In the genomic region with DNA sequence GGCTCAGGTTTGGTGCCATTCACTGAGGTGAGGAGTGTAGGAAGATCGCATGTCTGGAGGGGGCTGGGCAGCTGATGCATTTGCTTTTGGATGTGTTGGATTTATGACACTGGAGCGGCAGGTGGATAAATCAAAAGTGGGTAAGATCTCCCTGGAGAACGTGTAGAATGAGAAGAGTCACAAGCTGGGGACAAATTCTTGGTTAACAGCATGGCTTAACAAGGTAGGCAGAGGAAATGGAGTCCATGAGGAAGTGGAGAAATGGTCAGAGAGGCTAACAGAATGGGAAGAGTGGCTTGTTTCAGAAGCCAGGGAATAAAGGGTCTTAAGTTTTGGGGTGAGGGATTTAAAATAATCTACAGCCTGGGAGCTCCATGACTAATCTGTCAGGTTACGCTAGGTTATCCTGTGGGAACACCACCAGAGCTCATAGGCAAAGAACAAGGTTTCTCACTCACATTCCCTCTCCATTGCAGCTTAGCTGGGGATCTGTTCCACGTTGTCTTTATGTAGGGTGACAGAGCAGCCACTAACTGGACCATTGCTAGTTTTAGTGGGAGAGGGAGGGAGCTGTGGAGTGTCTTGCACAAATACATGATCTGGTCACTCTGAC, we compare ENCODE assay signal across 24 cellular contexts. TPM values are rescaled to one million over a fixed set of nuclear protein-coding genes. Genes with fewer than 3 reads are reported as not detected.
DNase-seq lines count a peak whose midpoint lies in the region; ATAC-seq, FAIRE-seq and TF ChIP-seq lines count a peak whose summit lies in the region.
"Had no signal": no experiment of that assay in that cellular context is flagged by ENCODE, and none has a peak within 500 bp of the region (broad histone marks: within the 10 kb centered on the region; RNA-seq: fewer than 3 reads in every experiment).

No MANE protein-coding gene starts in this region.

- intact Hi-C loops in GM12878 (cut with micrococcal nuclease; ENCODE audit: unreplicated experiment) (no loop called here), left lung (cut with DNase I) (no loop called here)

- no peak overlapping the region for H4K5ac ChIP-seq in H9 (ENCODE audit: insufficient read length, low read depth, low read length)

- ATAC-seq in SK-N-SH treated with all-trans-retinoic acid at 6 μM for 48 hours (no peak), GM12878 (no peak), left lung (no peak)
- ATAC-seq: Panc1 had no signal

- no peak overlapping the region for H3T11ph ChIP-seq in H9 (ENCODE audit: low read length)

- H3K23me2 ChIP-seq in H9 (ENCODE audit: insufficient read length, low read depth, low read length, poor library complexity, severe bottlenecking) = no peaks in the 10 kb centered on the region

- no peak overlapping the region for H4K91ac ChIP-seq in H9 (ENCODE audit: insufficient read length, low read depth, low read length)

- no peak for TF ChIP-seq RAD21 in SK-N-SH (IDR thresholded peaks at IDR 0.05; ENCODE audit: low read length)
- TF ChIP-seq RAD21 in GM12878 (IDR thresholded peaks at IDR 0.05; ENCODE audit: insufficient read depth, low read depth, low read length) = no peak

- no peak overlapping the region for H2BK5ac ChIP-seq in H9 (ENCODE audit: insufficient read length, low read length)

- no peak overlapping the region for H4K8ac ChIP-seq in H9 (replicated peaks; ENCODE audit: insufficient read length, low read depth, low read length)

- H2BK15ac ChIP-seq in H9 (ENCODE audit: low read depth, low read length) = no peak overlapping the region

- H2AFZ ChIP-seq in SK-N-SH (ENCODE audit: low read depth) = no peak overlapping the region
- no peak overlapping the region for H2AFZ ChIP-seq in H9 (ENCODE audit: low read length)
- H2AFZ ChIP-seq in GM12878 (ENCODE audit: control insufficient read depth, low read depth, low read length) = no peak overlapping the region

- H3K9ac ChIP-seq in SK-N-SH (no peak overlapping the region), H9 (ENCODE audit: extremely low read depth, insufficient read length, low read length) (no peak overlapping the region), GM12878 (ENCODE audit: control insufficient read depth, insufficient read depth, low read length) (no peak overlapping the region)
- H3K9ac ChIP-seq: BLaER1 treated with 17β-estradiol and CSF1 and Interleukin-3, amounts not matched to agents 10 nM and 100 nM had no signal

- no peaks in the 10 kb centered on the region for H3K27me3 Mint-ChIP-seq in H9 (ENCODE audit: low read depth)
- peaks cover 5% of the 10 kb centered on the region for H3K27me3 Mint-ChIP-seq in nephron progenitor cell (ENCODE audit: low read depth, poor library complexity)
- H3K27me3 Mint-ChIP-seq: CD4-positive, alpha-beta memory T cell had no signal

- H3K27ac Mint-ChIP-seq in H9 (peak overlapping the region; percentile 4 to 17 (median 8); a peak in 3 of 7 replicates), nephron progenitor cell (peak overlapping the region; percentile 32)
- H3K27ac Mint-ChIP-seq: HFFc6 had no signal

- CTCF ChIA-PET in SK-N-SH (lab: Yijun Ruan, JAX) = no interaction called here
- CTCF ChIA-PET in GM12878 (lab: Yijun Ruan, JAX) = no interaction called here

- in situ Hi-C loops in GM12878 (cut with MboI) = no loop called here

- no peaks in the 10 kb centered on the region for H4K20me1 ChIP-seq in SK-N-SH (ENCODE audit: insufficient read depth)
- no peaks in the 10 kb centered on the region for H4K20me1 ChIP-seq in H9 (ENCODE audit: control insufficient read depth, insufficient read depth, insufficient read length)
- H4K20me1 ChIP-seq in GM12878 (ENCODE audit: control insufficient read depth, insufficient read depth) = no peaks in the 10 kb centered on the region

- RAD21 ChIA-PET in GM12878 (lab: Charles Lee; ENCODE audit: unreplicated experiment) = no interaction called here

- no peaks in the 10 kb centered on the region for H3K9me3 ChIP-seq in SK-N-SH
- no peaks in the 10 kb centered on the region for H3K9me3 ChIP-seq in H9 (ENCODE audit: control insufficient read depth, low read depth, low read length)
- H3K9me3 ChIP-seq in GM12878 (replicated peaks; ENCODE audit: control insufficient read depth, insufficient read depth, low read length) = no peaks in the 10 kb centered on the region
- H3K9me3 ChIP-seq in left lung = no peaks in the 10 kb centered on the region
- H3K9me3 ChIP-seq: BLaER1 treated with 17β-estradiol and CSF1 and Interleukin-3, amounts not matched to agents 10 nM and 100 nM had no signal

- H3K79me2 ChIP-seq in SK-N-SH (ENCODE audit: insufficient read depth) (no peaks in the 10 kb centered on the region), H9 (ENCODE audit: insufficient read depth, low read length) (no peaks in the 10 kb centered on the region), GM12878 (ENCODE audit: control insufficient read depth, insufficient read depth, low read length) (no peaks in the 10 kb centered on the region)

- H3K36me3 Mint-ChIP-seq in H9 (ENCODE audit: insufficient read depth in 1 of 3, low read depth in 3 of 3) = peaks cover 26 to 59% (median 46%) of the 10 kb centered on the region in 3 experiments; a peak in 6 of 7 replicates
- H3K36me3 Mint-ChIP-seq in nephron progenitor cell (ENCODE audit: low read depth) = peaks cover 41% of the 10 kb centered on the region

- H3K9me3 Mint-ChIP-seq in H9 (no peaks in the 10 kb centered on the region), nephron progenitor cell (no peaks in the 10 kb centered on the region)
- H3K9me3 Mint-ChIP-seq: CD4-positive, alpha-beta memory T cell; HFFc6 had no signal

- H3F3A ChIP-seq in SK-N-SH (replicated peaks; ENCODE audit: insufficient read depth) = no peaks in the 10 kb centered on the region

- FAIRE-seq in GM12878 (lab: Jason Lieb, UNC) = no peak
- FAIRE-seq: G401.6, GM19239 had no signal

- TF ChIP-seq CTCF in SK-N-SH (IDR thresholded peaks at IDR 0.05) (no peak), H9 (conservative IDR thresholded peaks at IDR 0.05) (no peak), GM12878 (IDR thresholded peaks at IDR 0.05 in 2 of 3, conservative IDR thresholded peaks at IDR 0.05 in 1 of 3; ENCODE audit: control insufficient read depth in 2 of 3, extremely low read depth in 1 of 3, insufficient read depth in 1 of 3, low read depth in 3 of 3, low read length in 3 of 3) (no peak), nephron progenitor cell (IDR thresholded peaks at IDR 0.05) (no peak), left lung (IDR thresholded peaks at IDR 0.05) (no peak)

- WGBS in SK-N-SH (ENCODE audit: low lambda C conversion rate) = 80% methylated on average over 5 of the region's 5 CpGs
- no CpG with 5 or more reads among the region's 5 CpGs for WGBS in H9 (ENCODE audit: extremely low coverage, insufficient read length, low lambda C conversion rate)
- 89% methylated on average over 5 of the region's 5 CpGs for WGBS in GM12878 (ENCODE audit: insufficient coverage, insufficient replicate concordance, low lambda C conversion rate, missing lambda C conversion rate)

- no peak overlapping the region for H2AK5ac ChIP-seq in H9 (ENCODE audit: insufficient read length, low read length)

- no peak for TF ChIP-seq EP300 in SK-N-SH (IDR thresholded peaks at IDR 0.05; ENCODE audit: borderline replicate concordance in 1 of 2, low read depth in 1 of 2, low read length in 1 of 2)
- no peak for TF ChIP-seq EP300 in GM12878 (IDR thresholded peaks at IDR 0.05; ENCODE audit: borderline replicate concordance in 1 of 2, control insufficient read depth in 1 of 2, low read depth in 2 of 2, low read length in 2 of 2)

- no peak overlapping the region for H3K4ac ChIP-seq in H9 (ENCODE audit: low read depth, low read length)

- POLR2A ChIA-PET in SK-N-SH (lab: Yijun Ruan, JAX) = interaction anchor here (1.0 kb wide), 1 partner anchor 8 kb away, joined by 3 read pairs; no protein-coding TSS in a partner anchor
- POLR2A ChIA-PET in GM12878 (lab: Charles Lee) = interaction anchor here (0.6 to 1.3 kb wide), 2 partner anchors 11 to 402 kb away, joined by 4 read pairs; no protein-coding TSS in a partner anchor

- H2BK120ac ChIP-seq in H9 (ENCODE audit: low read depth, low read length, poor library complexity, severe bottlenecking) = no peak overlapping the region

- SMC1A ChIA-PET in GM12878 (lab: Charles Lee; ENCODE audit: uncharacterized antibody, unreplicated experiment) = no interaction called here

- no peak overlapping the region for H3K56ac ChIP-seq in H9 (ENCODE audit: insufficient read length, low read depth, low read length)

- DNase-seq in SK-N-SH (no peak), H9 (no peak), GM12878 (ENCODE audit: low read depth, low spot score) (no peak), nephron progenitor cell (no peak), NCI-H1092 treated with DMSO at 0.1 percent for 48 hours (lab: John Stamatoyannopoulos, UW) (no peak), hippocampal formation (lab: John Stamatoyannopoulos, UW) (no peak), left lung (no peak)
- DNase-seq: 8988T; Calu3; CD4-positive, alpha-beta memory T cell; DMS153; H7; HFFc6; Kasumi-1; NCI-H1417; NCI-H187; NCI-H446 treated with DMSO at 0.1 percent for 48 hours; NCI-H69; SIG-M5 had no signal

- peaks cover 0 to 23% of the 10 kb centered on the region in 2 experiments; a peak in 2 of 4 replicates for H3K4me1 ChIP-seq in SK-N-SH (ENCODE audit: control insufficient read depth in 1 of 2, insufficient read depth in 2 of 2, low read depth in 1 of 2, low read length in 1 of 2)
- H3K4me1 ChIP-seq in H9 (ENCODE audit: insufficient read depth, low read length) = peaks cover 3% of the 10 kb centered on the region; the same call in 1 of the 2 replicates
- no peaks in the 10 kb centered on the region for H3K4me1 ChIP-seq in GM12878 (ENCODE audit: control insufficient read depth, insufficient read depth, low read length)
- no peaks in the 10 kb centered on the region for H3K4me1 ChIP-seq in left lung

- no peaks in the 10 kb centered on the region for H3K27me3 ChIP-seq in SK-N-SH (ENCODE audit: insufficient read depth)
- H3K27me3 ChIP-seq in H9 (ENCODE audit: insufficient read depth, low read length) = no peaks in the 10 kb centered on the region
- H3K27me3 ChIP-seq in GM12878 (replicated peaks in 1 of 2; ENCODE audit: control insufficient read depth in 2 of 2, insufficient read depth in 2 of 2, low read length in 1 of 2) = no peaks in the 10 kb centered on the region
- no peaks in the 10 kb centered on the region for H3K27me3 ChIP-seq in left lung
- H3K27me3 ChIP-seq: BLaER1 treated with 17β-estradiol and CSF1 and Interleukin-3, amounts not matched to agents 10 nM and 100 nM had no signal

- no peak overlapping the region for H3K23ac ChIP-seq in H9 (ENCODE audit: insufficient read length, low read depth, low read length)

- no peak overlapping the region for H3K14ac ChIP-seq in H9 (ENCODE audit: insufficient read depth, low read length)

- H3K4me1 Mint-ChIP-seq in H9 = peaks cover 3 to 10% of the 10 kb centered on the region in 2 experiments; a peak in 2 of 4 replicates
- peaks cover 34% of the 10 kb centered on the region for H3K4me1 Mint-ChIP-seq in nephron progenitor cell

- H2BK12ac ChIP-seq in H9 (ENCODE audit: insufficient read length, low read depth, low read length) = no peak overlapping the region

- no peak for TF ChIP-seq POLR2A in GM12878 (IDR thresholded peaks at IDR 0.05; ENCODE audit: low read depth, low read length)

- H3K4me3 ChIP-seq in SK-N-SH (ENCODE audit: low read depth in 2 of 2, low read length in 1 of 2) = no peak overlapping the region
- H3K4me3 ChIP-seq in GM12878 = no peak overlapping the region
- no peak overlapping the region for H3K4me3 ChIP-seq in left lung
- H3K4me3 ChIP-seq: BLaER1 treated with 17β-estradiol and CSF1 and Interleukin-3, amounts not matched to agents 10 nM and 100 nM had no signal

- H3K4me3 Mint-ChIP-seq in H9 = no peak overlapping the region
- no peak overlapping the region for H3K4me3 Mint-ChIP-seq in nephron progenitor cell
- H3K4me3 Mint-ChIP-seq: HFFc6 had no signal

- H3K27ac ChIP-seq in SK-N-SH (ENCODE audit: low read depth in 2 of 2, low read length in 1 of 2) (peak overlapping the region in 1 of 2 experiments; percentile 58; a peak in 2 of 4 replicates), H9 (ENCODE audit: insufficient read length, low read depth, low read length) (no peak overlapping the region), GM12878 (ENCODE audit: control insufficient read depth, insufficient read depth) (no peak overlapping the region), left lung (no peak overlapping the region)
- H3K27ac ChIP-seq: BLaER1 treated with 17β-estradiol and CSF1 and Interleukin-3, amounts not matched to agents 10 nM and 100 nM had no signal

- H2BK20ac ChIP-seq in H9 (ENCODE audit: low read depth, low read length, poor library complexity, severe bottlenecking) = no peak overlapping the region

- BruUV-seq in GM12878 (replicated peaks; lab: Mats Ljungman, UMichigan) = no TSS peak

- no peaks in the 10 kb centered on the region for H3K79me1 ChIP-seq in H9 (ENCODE audit: insufficient read depth, low read depth, low read length, poor library complexity, severe bottlenecking)

- H3K36me3 ChIP-seq in SK-N-SH (replicated peaks in 1 of 2; ENCODE audit: control insufficient read depth in 1 of 2, insufficient read depth in 2 of 2, low read length in 1 of 2) (peaks cover 44 to 48% of the 10 kb centered on the region in 2 experiments), GM12878 (ENCODE audit: control insufficient read depth in 2 of 2, insufficient read depth in 2 of 2, low read length in 1 of 2) (peaks cover 7 to 15% of the 10 kb centered on the region in 2 experiments), left lung (peaks cover 0 to 68% of the 10 kb centered on the region in 2 donors)

- H3K18ac ChIP-seq in H9 (ENCODE audit: insufficient read length, low read depth, low read length) = no peak overlapping the region

- H3K9me2 ChIP-seq in SK-N-SH = no peaks in the 10 kb centered on the region

- H3K4me2 ChIP-seq in SK-N-SH = no peak overlapping the region
- no peak overlapping the region for H3K4me2 ChIP-seq in H9 (ENCODE audit: insufficient read depth, insufficient read length, low read length)
- H3K4me2 ChIP-seq in GM12878 (ENCODE audit: control insufficient read depth, insufficient read depth) = no peak overlapping the region
- H3K4me2 ChIP-seq: BLaER1 treated with 17β-estradiol and CSF1 and Interleukin-3, amounts not matched to agents 10 nM and 100 nM had no signal

RNA-seq across cellular contexts. Expression of a gene that starts 12.8 kb away (rescaled TPM):
- 26.1 and 35.1 TPM in 2 replicates for polyA plus RNA-seq in SK-N-SH (2012; rRNA removed)
- polyA plus RNA-seq in SK-N-SH (2012; cell fraction: cytosol; rRNA removed) = 36.5 and 40.7 TPM in 2 replicates
- polyA plus RNA-seq in SK-N-SH (2012; cell fraction: nucleus; rRNA removed) = 12.2 and 16.9 TPM in 2 replicates
- 96.1 and 102 TPM in 2 replicates for total RNA-seq in H9 (2021)
- total RNA-seq in GM12878 (2013; cell fraction: nucleolus; rRNA removed) = 26.6 and 33.4 TPM in 2 replicates
- 45.6 and 56.0 TPM in 2 replicates for total RNA-seq in GM12878 (2014; rRNA removed)
- total RNA-seq in GM12878 (2014; rRNA removed; fragmentation: Illumina TruSeq; extraction: Trizol) = 50.8 and 55.4 TPM in 2 replicates
- 58.3 and 61.4 TPM in 2 replicates for total RNA-seq in GM12878 (2021)
- 23.5 TPM for polyA plus RNA-seq in GM12878 (2011; ENCODE audit: low read depth)
- 56.9 and 76.0 TPM in 2 replicates for polyA plus RNA-seq in GM12878 (2011; rRNA removed)
- polyA plus RNA-seq in GM12878 (2011; cell fraction: cytosol; rRNA removed) = 31.8 and 39.5 TPM in 2 replicates
- 11.6 and 16.5 TPM in 2 replicates for polyA plus RNA-seq in GM12878 (2011; cell fraction: nucleus; rRNA removed)
- polyA plus RNA-seq in GM12878 (2012) = 28.1 and 34.0 TPM in 2 replicates
- polyA plus RNA-seq in GM12878 (2014; fragmentation: Illumina TruSeq; extraction: Trizol) = 50.5 and 56.7 TPM in 2 replicates
- polyA plus RNA-seq in GM12878 (2014; fragmentation: Nextera tagmentation; extraction: Ambion mirVana) = 100 to 1,000 TPM in 1 of 2 experiments, 10 to 100 TPM in 1; 67.5 to 102 TPM
- polyA plus RNA-seq in GM12878 (2014; rRNA removed) = 43.2 and 55.1 TPM in 2 replicates
- polyA plus RNA-seq in GM12878 (2016; fragmentation: Nextera tagmentation; extraction: Ambion mirVana) = 100 to 1,000 TPM in 1 of 2 experiments, 10 to 100 TPM in 1; 98.3 to 102 TPM
- polyA minus RNA-seq in GM12878 (2011; rRNA and poly(A)+ RNA removed) = 30.9 and 33.1 TPM in 2 replicates
- polyA minus RNA-seq in GM12878 (2011; cell fraction: cytosol; rRNA and poly(A)+ RNA removed) = 16.4 and 28.1 TPM in 2 replicates
- 21.3 and 40.7 TPM in 2 replicates for polyA minus RNA-seq in GM12878 (2011; cell fraction: nucleus; rRNA and poly(A)+ RNA removed)
- 10 to 100 TPM; 51.3 to 56.9 TPM for total RNA-seq in left lung

RNA-seq across cellular contexts. Expression of a gene that starts 31.6 kb away (rescaled TPM):
- polyA plus RNA-seq in SK-N-SH (2012; rRNA removed) = 17.0 and 22.8 TPM in 2 replicates
- 27.2 and 43.1 TPM in 2 replicates for polyA plus RNA-seq in SK-N-SH (2012; cell fraction: cytosol; rRNA removed)
- 15.2 and 23.2 TPM in 2 replicates for polyA plus RNA-seq in SK-N-SH (2012; cell fraction: nucleus; rRNA removed)
- 155 and 180 TPM in 2 replicates for total RNA-seq in H9 (2021)
- total RNA-seq in GM12878 (2013; cell fraction: nucleolus; rRNA removed) = 42.7 and 44.0 TPM in 2 replicates
- total RNA-seq in GM12878 (2014; rRNA removed) = 104 and 109 TPM in 2 replicates
- total RNA-seq in GM12878 (2014; rRNA removed; fragmentation: Illumina TruSeq; extraction: Trizol) = 145 and 157 TPM in 2 replicates
- 91.1 and 92.9 TPM in 2 replicates for total RNA-seq in GM12878 (2021)
- 28.5 TPM for polyA plus RNA-seq in GM12878 (2011; ENCODE audit: low read depth)
- polyA plus RNA-seq in GM12878 (2011; rRNA removed) = 47.2 and 79.2 TPM in 2 replicates
- 17.6 and 17.8 TPM in 2 replicates for polyA plus RNA-seq in GM12878 (2011; cell fraction: cytosol; rRNA removed)
- polyA plus RNA-seq in GM12878 (2011; cell fraction: nucleus; rRNA removed) = 17.5 and 29.0 TPM in 2 replicates
- polyA plus RNA-seq in GM12878 (2012) = 45.2 and 56.4 TPM in 2 replicates
- 286 and 334 TPM in 2 replicates for polyA plus RNA-seq in GM12878 (2014; fragmentation: Illumina TruSeq; extraction: Trizol)
- polyA plus RNA-seq in GM12878 (2014; fragmentation: Nextera tagmentation; extraction: Ambion mirVana) = 100 to 1,000 TPM; 156 to 171 TPM
- 57.9 and 61.7 TPM in 2 replicates for polyA plus RNA-seq in GM12878 (2014; rRNA removed)
- polyA plus RNA-seq in GM12878 (2016; fragmentation: Nextera tagmentation; extraction: Ambion mirVana) = 100 to 1,000 TPM; 164 to 183 TPM
- polyA minus RNA-seq in GM12878 (2011; rRNA and poly(A)+ RNA removed) = 16.8 TPM in 2 replicates
- 11.6 and 17.8 TPM in 2 replicates for polyA minus RNA-seq in GM12878 (2011; cell fraction: cytosol; rRNA and poly(A)+ RNA removed)
- polyA minus RNA-seq in GM12878 (2011; cell fraction: nucleus; rRNA and poly(A)+ RNA removed) = 7.7 and 19.3 TPM in 2 replicates
- 10 to 100 TPM; 34.6 to 46.2 TPM for total RNA-seq in left lung
